ENCODE assay signal across 33 cellular contexts in genomic region chr22:48443680-48444079, GRCh38.
"Had no signal": no experiment of that assay in that cellular context is flagged by ENCODE, and none has a peak within 500 bp of the region (broad histone marks: within the 10 kb centered on the region; RNA-seq: fewer than 3 reads in every experiment).

No MANE protein-coding gene starts in this region.

- FAIRE-seq: astrocyte, RCC 7860 had no signal

- H3K9me3 ChIP-seq: body of pancreas, breast epithelium had no signal

- H3K27ac ChIP-seq: body of pancreas, breast epithelium, PC-9, RWPE1, VCaP had no signal

- H3K4me3 ChIP-seq: body of pancreas, breast epithelium, PC-9 had no signal

- ATAC-seq: activated CD8-positive, alpha-beta T cell treated with anti-CD3 and anti-CD28 coated beads for 36 hours; activated T-cell treated with anti-CD3 and anti-CD28 coated beads, Interleukin-2, amount 50 U/mL, for 72 hours; activated T-helper 17 cell treated with anti-CD3 and anti-CD28 coated beads, Interleukin-2, amount 50 U/mL, for 72 hours; body of pancreas; Right ventricle myocardium inferior; SK-N-SH treated with all-trans-retinoic acid at 6 μM for 48 hours had no signal

- H3K36me3 ChIP-seq: breast epithelium had no signal

- H3K4me1 ChIP-seq: body of pancreas, breast epithelium had no signal

- DNase-seq: activated CD4-positive, alpha-beta T cell treated with anti-CD3 and anti-CD28 coated beads, Interleukin-2, amount 10 ng/mL, durations not matched to agents 24 days and 14 days; activated CD4-positive, alpha-beta T cell treated with anti-CD3 and anti-CD28 coated beads, Interleukin-2, amount 50 U/mL, for 4 hours; activated CD8-positive, alpha-beta T cell treated with anti-CD3 and anti-CD28 coated beads for 36 hours; activated naive CD4-positive, alpha-beta T cell treated with Interleukin-2 at 50 U/mL for 16 hours; activated naive CD8-positive, alpha-beta T cell treated with anti-CD3 and anti-CD28 coated beads, Interleukin-2, amount 10 ng/mL, durations not matched to agents 7 days and 5 days; activated T-cell treated with anti-CD3 and anti-CD28 coated beads, Interleukin-2, amount 50 U/mL, for 1 hour; activated T-cell treated with anti-CD3 and anti-CD28 coated beads, Interleukin-2, amount 50 U/mL, for 72 hours; amygdala; body of pancreas; KG1; NCI-H1092 treated with DMSO at 0.1 percent for 48 hours; NCI-H1417; NCI-H1930; NCI-H2081 treated with DMSO at 0.1 percent for 48 hours; NCI-H226; NCI-H446 treated with DMSO at 0.1 percent for 48 hours; NCI-H524; NCI-H69; NCI-H82; PC-9; SIG-M5; SW 1271; T-helper 1 cell; T-helper 2 cell; T-helper 9 cell had no signal

- H3K27me3 ChIP-seq: body of pancreas had no signal

- H3K4me2 ChIP-seq: PC-9 had no signal

- H2AFZ ChIP-seq: PC-9 had no signal
